19 cellular contexts compared by ENCODE assay signal in genomic region chr2:3298201-3298600, GRCh38.
DNase-seq lines count a peak whose midpoint lies in the region; ATAC-seq and TF ChIP-seq lines count a peak whose summit lies in the region.
"Had no signal": no experiment of that assay in that cellular context is flagged by ENCODE, and none has a peak within 500 bp of the region (broad histone marks: within the 10 kb centered on the region; RNA-seq: fewer than 3 reads in every experiment).

No MANE protein-coding gene starts in this region.

- H2AFZ ChIP-seq in parathyroid adenoma = peak overlapping the region; percentile 40
- H2AFZ ChIP-seq: GM23248 had no signal

- H3K9me3 Mint-ChIP-seq in memory B cell = no peaks in the 10 kb centered on the region
- H3K9me3 Mint-ChIP-seq: CD4-positive, alpha-beta T cell had no signal

- no peaks in the 10 kb centered on the region for H3K27me3 ChIP-seq in adrenal gland
- no peaks in the 10 kb centered on the region for H3K27me3 ChIP-seq in parathyroid adenoma (ENCODE audit: control insufficient read depth, insufficient read depth, low read length)

- 42 to 66% (median 54%) methylated on average over 7 of the region's 7 CpGs for WGBS in adrenal gland, 4 donors

- no peak overlapping the region for H3K4me3 Mint-ChIP-seq in memory B cell
- H3K4me3 Mint-ChIP-seq: CD4-positive, alpha-beta T cell had no signal

- no peaks in the 10 kb centered on the region for H3K27me3 Mint-ChIP-seq in memory B cell
- H3K27me3 Mint-ChIP-seq: CD4-positive, alpha-beta T cell had no signal

- H3K36me3 Mint-ChIP-seq in memory B cell = peaks cover 14% of the 10 kb centered on the region

- no peaks in the 10 kb centered on the region for H3K9me3 ChIP-seq in adrenal gland (replicated peaks in 1 of 3)
- H3K9me3 ChIP-seq in parathyroid adenoma (ENCODE audit: control insufficient read depth, low read length) = no peaks in the 10 kb centered on the region

- H3K4me3 ChIP-seq in adrenal gland (no peak overlapping the region), parathyroid adenoma (ENCODE audit: low read depth, low read length) (no peak overlapping the region)
- H3K4me3 ChIP-seq: GM12878, GM23248 had no signal

- H3K36me3 ChIP-seq in adrenal gland (replicated peaks in 1 of 2) = no peaks in the 10 kb centered on the region
- H3K36me3 ChIP-seq in parathyroid adenoma (ENCODE audit: control insufficient read depth, insufficient read depth, low read length) = no peaks in the 10 kb centered on the region

- TF ChIP-seq CTCF in adrenal gland (IDR thresholded peaks at IDR 0.05) = no peak
- TF ChIP-seq CTCF in parathyroid adenoma (IDR thresholded peaks at IDR 0.05) = no peak

- peak overlapping the region in 2 of 5 donors; percentile 64 to 73 for H3K27ac ChIP-seq in adrenal gland
- H3K27ac ChIP-seq in parathyroid adenoma = peak overlapping the region; percentile 51
- H3K27ac ChIP-seq: GM23248, HL-60 had no signal

- DNase-seq in NCI-H2171 treated with DMSO at 0.1 percent for 48 hours (lab: John Stamatoyannopoulos, UW) = peak; percentile 23
- no peak for DNase-seq in NCI-H2171 (lab: John Stamatoyannopoulos, UW)
- peak; percentile 51 to 86 (median 75) for DNase-seq in adrenal gland
- no peak for DNase-seq in memory B cell (ENCODE audit: low spot score in 2 of 2)
- no peak for DNase-seq in SW480 (ENCODE audit: low spot score)
- no peak for DNase-seq in activated naive CD4-positive, alpha-beta T cell treated with anti-CD3 and anti-CD28 coated beads, Interleukin-2, amount 50 U/mL, for 16 hours
- DNase-seq in NCI-H187 treated with DMSO at 0.1 percent for 48 hours (lab: John Stamatoyannopoulos, UW) = no peak
- DNase-seq: 8988T; AML-193; C1 segment of cervical spinal cord; Calu3; CD4-positive, alpha-beta T cell; DMS 273 treated with DMSO at 0.1 percent for 48 hours; DMS79; GM23248 had no signal

- ATAC-seq in memory B cell (ENCODE audit: low read depth) = no peak
- ATAC-seq: GM12878, HCT116 had no signal

- H3K4me1 ChIP-seq in adrenal gland (replicated peaks in 1 of 2) = peaks cover 4 to 30% of the 10 kb centered on the region in 2 donors
- peaks cover 72% of the 10 kb centered on the region for H3K4me1 ChIP-seq in parathyroid adenoma

- intact Hi-C loops in adrenal gland (cut with DNase I) = no loop called here

- peak in 1 of 2 donors; percentile 9 for TF ChIP-seq POLR2A in adrenal gland (IDR thresholded peaks at IDR 0.05)

- H3K27ac Mint-ChIP-seq in memory B cell = peak overlapping the region; percentile 35
- H3K27ac Mint-ChIP-seq: CD4-positive, alpha-beta T cell had no signal

- H3K4me1 Mint-ChIP-seq in memory B cell = peaks cover 7% of the 10 kb centered on the region

- peak overlapping the region; percentile 41 for H3K4me2 ChIP-seq in parathyroid adenoma (ENCODE audit: low read length)

- no peaks in the 10 kb centered on the region for H3K79me2 ChIP-seq in parathyroid adenoma

- no peak overlapping the region for H3K9ac ChIP-seq in parathyroid adenoma
- H3K9ac ChIP-seq: GM23248 had no signal

Comparison
In these comparisons a context has a peak if more than half of its experiments do, and no peak if none do; other contexts are left out.
1. DNase-seq: peak in NCI-H2171 treated with DMSO at 0.1 percent for 48 hours (single experiment) and adrenal gland (7 of 7); none in NCI-H2171 (single experiment), memory B cell (0 of 2), SW480 (single experiment), activated naive CD4-positive, alpha-beta T cell treated with anti-CD3 and anti-CD28 coated beads, Interleukin-2, amount 50 U/mL, for 16 hours (single experiment) and NCI-H187 treated with DMSO at 0.1 percent for 48 hours (single experiment).